ENCODE assay signal across 28 cellular contexts in the genomic region with DNA sequence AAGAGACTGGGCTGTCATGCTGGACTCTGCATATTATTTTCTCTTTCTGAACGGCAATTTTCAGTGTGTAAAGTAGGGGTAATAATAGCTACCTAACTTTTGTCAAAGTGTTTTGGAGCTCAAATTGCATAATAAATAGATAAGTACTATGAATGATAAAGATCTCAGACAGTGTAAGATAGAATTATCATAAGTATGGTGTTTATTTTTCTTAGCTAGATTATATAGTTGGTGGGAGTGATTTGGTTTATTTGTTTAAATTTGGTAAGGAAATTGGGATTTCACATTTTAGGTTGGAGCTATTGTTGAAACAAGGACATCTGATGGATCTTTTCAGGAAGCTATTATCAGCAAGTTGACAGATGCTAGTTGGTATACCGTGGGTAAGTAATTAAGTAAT.
"Had no signal": no experiment of that assay in that cellular context is flagged by ENCODE, and none has a peak within 500 bp of the region (broad histone marks: within the 10 kb centered on the region; RNA-seq: fewer than 3 reads in every experiment).

No MANE protein-coding gene starts in this region.

- H3K4me3 Mint-ChIP-seq: activated CD8-positive, alpha-beta memory T cell treated with anti-CD3 and anti-CD28 coated beads, Interleukin-2, amount 10 ng/mL, durations not matched to agents 7 days and 5 days; activated CD8-positive, alpha-beta T cell treated with anti-CD3 and anti-CD28 coated beads for 36 hours; activated naive CD8-positive, alpha-beta T cell treated with anti-CD3 and anti-CD28 coated beads for 36 hours; naive thymus-derived CD8-positive, alpha-beta T cell; neural progenitor cell; stimulated activated naive B cell treated with anti-CD40 and anti-IgM and Interleukin-4, amounts not matched to agents 10 μg/mL and 1 μg/mL and 100 μg/mL, for 72 hours had no signal

- DNase-seq: activated CD4-positive, alpha-beta T cell treated with anti-CD3 and anti-CD28 coated beads for 48 hours; activated CD8-positive, alpha-beta memory T cell treated with anti-CD3 and anti-CD28 coated beads, Interleukin-2, amount 10 ng/mL, durations not matched to agents 7 days and 5 days; activated CD8-positive, alpha-beta T cell treated with anti-CD3 and anti-CD28 coated beads for 36 hours; activated gamma-delta T cell treated with Interleukin-2 at 50 U/mL for 16 hours; activated naive CD8-positive, alpha-beta T cell treated with anti-CD3 and anti-CD28 coated beads for 36 hours; adrenal gland; aorta; body of pancreas; effector memory CD4-positive, alpha-beta T cell; left lung; lower lobe of right lung; mesenchymal stem cell; naive thymus-derived CD8-positive, alpha-beta T cell; occipital lobe; psoas muscle; stimulated activated CD4-positive, alpha-beta T cell treated with anti-CD3 and anti-CD28 coated beads, Interleukin-1b, Interleukin-23, amount 100 ng/mL, for 48 hours; stimulated activated CD4-positive, alpha-beta T cell treated with anti-CD3 and anti-CD28 coated beads, Interleukin-4, amount 100 ng/mL, for 4 hours; stimulated activated CD8-positive, alpha-beta memory T cell treated with anti-CD3 and anti-CD28 coated beads, Interleukin-4, amount 100 ng/mL, for 48 hours; stimulated activated naive B cell treated with anti-CD40 and anti-IgM and Interleukin-4, amounts not matched to agents 10 μg/mL and 1 μg/mL and 100 μg/mL, for 72 hours; T-helper 9 cell; tibial artery; upper lobe of right lung had no signal

- H3K9me3 ChIP-seq: body of pancreas, left lung, lower lobe of right lung, psoas muscle, suprapubic skin, tibial artery, upper lobe of right lung had no signal

- FAIRE-seq: colon, frontal cortex, TTC549 had no signal

- H3K27ac Mint-ChIP-seq: activated CD8-positive, alpha-beta memory T cell treated with anti-CD3 and anti-CD28 coated beads, Interleukin-2, amount 10 ng/mL, durations not matched to agents 7 days and 5 days; neural progenitor cell; stimulated activated naive B cell treated with anti-CD40 and anti-IgM and Interleukin-4, amounts not matched to agents 10 μg/mL and 1 μg/mL and 100 μg/mL, for 72 hours had no signal

- ATAC-seq: activated CD4-positive, CD25-positive, alpha-beta regulatory T cell treated with anti-CD3 and anti-CD28 coated beads, Interleukin-2, amount 50 U/mL, for 24 hours; activated CD8-positive, alpha-beta memory T cell treated with anti-CD3 and anti-CD28 coated beads, Interleukin-2, amount 10 ng/mL, durations not matched to agents 7 days and 5 days; activated CD8-positive, alpha-beta T cell treated with anti-CD3 and anti-CD28 coated beads for 36 hours; body of pancreas; left lung; lower lobe of right lung; naive thymus-derived CD8-positive, alpha-beta T cell; psoas muscle; stimulated activated naive B cell treated with anti-CD40 and anti-IgM and Interleukin-4, amounts not matched to agents 10 μg/mL and 1 μg/mL and 100 μg/mL, for 72 hours; upper lobe of right lung had no signal

- H3K9me3 Mint-ChIP-seq: activated CD8-positive, alpha-beta T cell treated with anti-CD3 and anti-CD28 coated beads for 36 hours; activated naive CD8-positive, alpha-beta T cell treated with anti-CD3 and anti-CD28 coated beads for 36 hours; naive thymus-derived CD8-positive, alpha-beta T cell; neural progenitor cell; stimulated activated naive B cell treated with anti-CD40 and anti-IgM and Interleukin-4, amounts not matched to agents 10 μg/mL and 1 μg/mL and 100 μg/mL, for 72 hours had no signal

- H3K27me3 Mint-ChIP-seq: activated CD8-positive, alpha-beta memory T cell treated with anti-CD3 and anti-CD28 coated beads, Interleukin-2, amount 10 ng/mL, durations not matched to agents 7 days and 5 days; activated CD8-positive, alpha-beta T cell treated with anti-CD3 and anti-CD28 coated beads for 36 hours; activated naive CD8-positive, alpha-beta T cell treated with anti-CD3 and anti-CD28 coated beads for 36 hours; naive thymus-derived CD8-positive, alpha-beta T cell; stimulated activated naive B cell treated with anti-CD40 and anti-IgM and Interleukin-4, amounts not matched to agents 10 μg/mL and 1 μg/mL and 100 μg/mL, for 72 hours had no signal
